Comparison of ENCODE assay signal across 21 cellular contexts in genomic region chr19:5006821-5007220, GRCh38.
"Had no signal": no experiment of that assay in that cellular context is flagged by ENCODE, and none has a peak within 500 bp of the region (broad histone marks: within the 10 kb centered on the region; RNA-seq: fewer than 3 reads in every experiment).

No MANE protein-coding gene starts in this region.

- H3K27ac ChIP-seq: hepatocyte, lower lobe of right lung, ovary, transverse colon, upper lobe of right lung had no signal

- H3K36me3 ChIP-seq: lower lobe of right lung, ovary, right lobe of liver, transverse colon, upper lobe of right lung had no signal

- H3K4me3 ChIP-seq: hepatocyte, lower lobe of right lung, ovary, right lobe of liver, smooth muscle cell, transverse colon, upper lobe of right lung had no signal

- H3K9me3 ChIP-seq: lower lobe of right lung, ovary, right lobe of liver, transverse colon, upper lobe of right lung had no signal

- H3K27me3 ChIP-seq: hepatocyte, ovary, right lobe of liver, transverse colon, upper lobe of right lung had no signal

- DNase-seq: head of caudate nucleus; islet precursor cell; lower lobe of right lung; mammary epithelial cell; naive thymus-derived CD8-positive, alpha-beta T cell; occipital lobe; ovary; retina; stimulated activated CD4-positive, alpha-beta T cell treated with anti-CD3 and anti-CD28 coated beads, Interleukin-1b, Interleukin-23, amount 100 ng/mL, for 48 hours; stimulated activated CD4-positive, alpha-beta T cell treated with anti-CD3 and anti-CD28 coated beads, Interleukin-2, amount 100 ng/mL, for 48 hours; stimulated activated CD4-positive, alpha-beta T cell treated with anti-CD3 and anti-CD28 coated beads, Interleukin-4, amount 100 ng/mL, for 4 hours; stimulated activated CD8-positive, alpha-beta memory T cell treated with anti-CD3 and anti-CD28 coated beads, Interleukin-4, amount 100 ng/mL, for 48 hours; stimulated activated naive CD4-positive, alpha-beta T cell treated with Interleukin-2 at 50 U/mL for 16 hours; stimulated activated naive CD8-positive, alpha-beta T cell treated with anti-CD3 and anti-CD28 coated beads, Interleukin-15, amount 100 ng/mL, for 72 hours; substantia nigra; transverse colon; upper lobe of right lung had no signal

- ATAC-seq: lower lobe of right lung; naive thymus-derived CD8-positive, alpha-beta T cell; stimulated activated memory B cell treated with anti-CD40 and anti-IgM and Interleukin-4, amounts not matched to agents 10 μg/mL and 1 μg/mL and 100 μg/mL, for 72 hours; stimulated activated naive CD8-positive, alpha-beta T cell treated with anti-CD3 and anti-CD28 coated beads, Interleukin-15, amount 100 ng/mL, for 72 hours; upper lobe of right lung had no signal

- H3K4me1 ChIP-seq: upper lobe of right lung had no signal
